Comparison of ENCODE assay signal across 28 cellular contexts in the genomic region with DNA sequence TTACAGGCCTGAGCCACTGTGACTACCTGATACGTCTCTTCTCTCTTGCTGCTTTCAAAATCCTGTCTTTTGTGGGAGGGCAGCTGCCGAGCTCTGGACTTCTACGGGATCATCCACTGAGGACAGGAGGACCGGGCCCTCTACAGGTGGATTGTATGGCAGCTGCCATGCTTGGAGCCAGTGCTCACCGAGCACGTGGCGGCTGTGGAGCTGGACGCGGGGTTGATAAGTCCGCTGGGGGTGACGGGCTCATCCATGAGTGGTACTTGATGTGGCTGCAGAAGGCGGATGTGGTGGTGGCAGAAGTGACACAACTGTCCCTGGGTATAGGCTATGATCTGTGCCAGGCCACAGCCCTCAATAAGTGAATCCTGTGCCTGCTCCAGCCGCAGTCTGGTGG. TPM values are rescaled to one million over a fixed set of nuclear protein-coding genes. Genes with fewer than 3 reads are reported as not detected.
DNase-seq lines count a peak whose midpoint lies in the region; ATAC-seq, FAIRE-seq and TF ChIP-seq lines count a peak whose summit lies in the region.
"Had no signal": no experiment of that assay in that cellular context is flagged by ENCODE, and none has a peak within 500 bp of the region (broad histone marks: within the 10 kb centered on the region; RNA-seq: fewer than 3 reads in every experiment).

No MANE protein-coding gene starts in this region.

- H3K9me3 Mint-ChIP-seq in astrocyte (ENCODE audit: unreplicated experiment), result peaks cover 4% of the 10 kb centered on the region
- H3K9me3 Mint-ChIP-seq in activated naive CD4-positive, alpha-beta T cell treated with anti-CD3 and anti-CD28 coated beads, Interleukin-2, amount 50 U/mL, for 72 hours, result no peaks in the 10 kb centered on the region
- H3K9me3 Mint-ChIP-seq: activated naive CD4-positive, alpha-beta T cell treated with anti-CD3 and anti-CD28 coated beads, Interleukin-2, amount 10 ng/mL, durations not matched to agents 7 days and 5 days; CD4-positive, alpha-beta memory T cell had no signal

- intact Hi-C loops in posterior vena cava (cut with DNase I), result no loop called here

- no peaks in the 10 kb centered on the region for H4K20me1 ChIP-seq in astrocyte (ENCODE audit: insufficient read depth, low read length)

- no peak overlapping the region for H3K27ac ChIP-seq in astrocyte (ENCODE audit: low read depth, low read length)
- H3K27ac ChIP-seq: coronary artery, esophagus squamous epithelium, heart right ventricle, testis had no signal

- TF ChIP-seq CTCF in astrocyte (IDR thresholded peaks at IDR 0.05; ENCODE audit: insufficient read depth, low read depth, low read length), result no peak

- H3K36me3 ChIP-seq in H7 (replicated peaks; ENCODE audit: control insufficient read depth, insufficient read depth, low read length) (no peaks in the 10 kb centered on the region), astrocyte (ENCODE audit: insufficient read depth, low read length) (no peaks in the 10 kb centered on the region)
- H3K36me3 ChIP-seq: esophagus squamous epithelium, heart right ventricle had no signal

- no peak overlapping the region for H2AFZ ChIP-seq in astrocyte (ENCODE audit: low read depth, low read length)

- no peaks in the 10 kb centered on the region for H3K79me2 ChIP-seq in astrocyte (ENCODE audit: insufficient read depth, low read length)

- no peaks in the 10 kb centered on the region for H3K27me3 ChIP-seq in H7 (ENCODE audit: control insufficient read depth, insufficient read depth, low read length)
- H3K27me3 ChIP-seq in astrocyte (ENCODE audit: insufficient read depth, low read length), result no peaks in the 10 kb centered on the region
- H3K27me3 ChIP-seq: esophagus squamous epithelium, testis had no signal

- no peak overlapping the region for H3K4me2 ChIP-seq in astrocyte (ENCODE audit: low read length)

- peaks cover 5% of the 10 kb centered on the region for H3K27me3 Mint-ChIP-seq in astrocyte (ENCODE audit: low read depth, unreplicated experiment)
- H3K27me3 Mint-ChIP-seq: activated naive CD4-positive, alpha-beta T cell treated with anti-CD3 and anti-CD28 coated beads, Interleukin-2, amount 10 ng/mL, durations not matched to agents 7 days and 5 days; CD4-positive, alpha-beta memory T cell; progenitor cell of endocrine pancreas had no signal

- H3K9ac ChIP-seq in astrocyte (ENCODE audit: low read length), result no peak overlapping the region

- peaks cover 6% of the 10 kb centered on the region for H3K36me3 Mint-ChIP-seq in astrocyte (ENCODE audit: low read depth, unreplicated experiment)
- no peaks in the 10 kb centered on the region for H3K36me3 Mint-ChIP-seq in activated naive CD4-positive, alpha-beta T cell treated with anti-CD3 and anti-CD28 coated beads, Interleukin-2, amount 50 U/mL, for 72 hours
- H3K36me3 Mint-ChIP-seq: activated naive CD4-positive, alpha-beta T cell treated with anti-CD3 and anti-CD28 coated beads, Interleukin-2, amount 10 ng/mL, durations not matched to agents 7 days and 5 days; CD4-positive, alpha-beta memory T cell had no signal

- H3K4me1 Mint-ChIP-seq in astrocyte (ENCODE audit: low read depth, unreplicated experiment), result no peaks in the 10 kb centered on the region
- H3K4me1 Mint-ChIP-seq: activated naive CD4-positive, alpha-beta T cell treated with anti-CD3 and anti-CD28 coated beads, Interleukin-2, amount 10 ng/mL, durations not matched to agents 7 days and 5 days had no signal

- no peaks in the 10 kb centered on the region for H3K9me3 ChIP-seq in astrocyte (ENCODE audit: insufficient read depth, low read depth, low read length)
- H3K9me3 ChIP-seq: esophagus squamous epithelium, heart right ventricle, testis had no signal

- H3K4me1 ChIP-seq in astrocyte (ENCODE audit: insufficient read depth, low read length), result no peaks in the 10 kb centered on the region
- H3K4me1 ChIP-seq: heart right ventricle, testis had no signal

- H3K27ac Mint-ChIP-seq in astrocyte (ENCODE audit: unreplicated experiment), result peak overlapping the region; percentile 7
- peak overlapping the region in 1 of 2 donors; percentile 8 for H3K27ac Mint-ChIP-seq in activated naive CD4-positive, alpha-beta T cell treated with anti-CD3 and anti-CD28 coated beads, Interleukin-2, amount 50 U/mL, for 72 hours
- H3K27ac Mint-ChIP-seq: activated naive CD4-positive, alpha-beta T cell treated with anti-CD3 and anti-CD28 coated beads, Interleukin-2, amount 10 ng/mL, durations not matched to agents 7 days and 5 days; progenitor cell of endocrine pancreas had no signal

- H3K4me3 ChIP-seq in H7 (ENCODE audit: insufficient read depth, low read depth, low read length), result no peak overlapping the region
- no peak overlapping the region for H3K4me3 ChIP-seq in astrocyte (ENCODE audit: insufficient read depth, low read depth, low read length)
- H3K4me3 ChIP-seq: coronary artery, esophagus squamous epithelium, heart right ventricle, testis had no signal

- ATAC-seq in activated naive CD4-positive, alpha-beta T cell treated with anti-CD3 and anti-CD28 coated beads, Interleukin-2, amount 50 U/mL, for 72 hours, result no peak
- ATAC-seq: heart right ventricle, left cardiac atrium had no signal

- no peak overlapping the region for H3K4me3 Mint-ChIP-seq in astrocyte (ENCODE audit: unreplicated experiment)
- H3K4me3 Mint-ChIP-seq: activated naive CD4-positive, alpha-beta T cell treated with anti-CD3 and anti-CD28 coated beads, Interleukin-2, amount 10 ng/mL, durations not matched to agents 7 days and 5 days had no signal

- no peak for FAIRE-seq in astrocyte (lab: Jason Lieb, UNC)
- FAIRE-seq: HTR-8/SVneo had no signal

- DNase-seq in DMS53 (lab: John Stamatoyannopoulos, UW) (peak; percentile 24), DMS53 treated with DMSO at 0.1 percent for 48 hours (lab: John Stamatoyannopoulos, UW; ENCODE audit: unreplicated experiment) (no peak), H7 (peak; percentile 64), astrocyte (ENCODE audit: low read depth) (no peak), posterior vena cava (ENCODE audit: low spot score) (peak; percentile 60), COLO829 (ENCODE audit: low spot score) (no peak), ecto neural progenitor cell (ENCODE audit: low spot score) (no peak)
- no peak for DNase-seq in activated naive CD4-positive, alpha-beta T cell treated with anti-CD3 and anti-CD28 coated beads, Interleukin-2, amount 50 U/mL, for 72 hours (ENCODE audit: low spot score in 2 of 2)
- DNase-seq: 8988T; activated CD4-positive, alpha-beta T cell treated with anti-CD3 and anti-CD28 coated beads, Interleukin-2, amount 50 U/mL, for 4 hours; activated naive CD4-positive, alpha-beta T cell treated with anti-CD3 and anti-CD28 coated beads, Interleukin-2, amount 10 ng/mL, durations not matched to agents 7 days and 5 days; CD4-positive, alpha-beta memory T cell; DMS153; esophagus squamous epithelium; foreskin melanocyte; GF-D8; left cardiac atrium; MV-4-11; NCI-H146; NCI-H524 treated with DMSO at 0.1 percent for 48 hours; stimulated activated CD4-positive, alpha-beta T cell treated with anti-CD3 and anti-CD28 coated beads, Interleukin-4, amount 100 ng/mL, for 4 hours; stimulated activated naive CD4-positive, alpha-beta T cell; T1000; testis had no signal

RNA-seq across cellular contexts. Expression of a gene that starts 1.8 kb away (rescaled TPM):
- total RNA-seq in H7 (2014; rRNA removed; shearing (Covaris generic)), result 1.0 and 1.4 TPM in 2 replicates
- 0.82 and 0.91 TPM in 2 replicates for total RNA-seq in astrocyte
- total RNA-seq in posterior vena cava, result under 1 TPM; 0.37 to 0.48 TPM
- total RNA-seq in activated naive CD4-positive, alpha-beta T cell treated with anti-CD3 and anti-CD28 coated beads, Interleukin-2, amount 50 U/mL, for 72 hours, result 1 to 10 TPM; 2.2 to 4.8 TPM

RNA-seq across cellular contexts. Expression of a gene that starts 41.9 kb away (rescaled TPM):
- total RNA-seq in H7 (2014; rRNA removed; shearing (Covaris generic)), result 62.3 and 65.0 TPM in 2 replicates
- total RNA-seq in astrocyte (58.6 and 58.7 TPM in 2 replicates), posterior vena cava (10 to 100 TPM; 48.1 to 52.1 TPM)
- total RNA-seq in activated naive CD4-positive, alpha-beta T cell treated with anti-CD3 and anti-CD28 coated beads, Interleukin-2, amount 50 U/mL, for 72 hours, result 100 to 1,000 TPM in 1 of 2 donors, 10 to 100 TPM in 1; 84.9 to 107 TPM

RNA-seq across cellular contexts. Expression of a gene that starts 53.0 kb away (rescaled TPM):
- total RNA-seq in H7 (2014; rRNA removed; shearing (Covaris generic)), result 5.6 and 11.4 TPM in 2 replicates
- 29.3 and 31.1 TPM in 2 replicates for total RNA-seq in astrocyte
- 10 to 100 TPM; 63.9 to 67.2 TPM for total RNA-seq in posterior vena cava
- 10 to 100 TPM; 48.3 to 59.9 TPM for total RNA-seq in activated naive CD4-positive, alpha-beta T cell treated with anti-CD3 and anti-CD28 coated beads, Interleukin-2, amount 50 U/mL, for 72 hours

RNA-seq across cellular contexts. Expression of a gene that starts 58.4 kb away (rescaled TPM):
- total RNA-seq in H7 (2014; rRNA removed; shearing (Covaris generic)), result 10.3 and 11.5 TPM in 2 replicates
- total RNA-seq in astrocyte, result 0.12 and 0.18 TPM in 2 replicates
- total RNA-seq in posterior vena cava, result 10 to 100 TPM; 15.2 to 17.3 TPM
- 1 to 10 TPM; 2.1 to 2.2 TPM for total RNA-seq in activated naive CD4-positive, alpha-beta T cell treated with anti-CD3 and anti-CD28 coated beads, Interleukin-2, amount 50 U/mL, for 72 hours

Comparison
In these comparisons a context has a peak if more than half of its experiments do, and no peak if none do; other contexts are left out.
1. DNase-seq: peak in DMS53 (single experiment), H7 (single experiment) and posterior vena cava (single experiment); none in DMS53 treated with DMSO at 0.1 percent for 48 hours (single experiment), astrocyte (single experiment), COLO829 (single experiment), activated naive CD4-positive, alpha-beta T cell treated with anti-CD3 and anti-CD28 coated beads, Interleukin-2, amount 50 U/mL, for 72 hours (0 of 2) and ecto neural progenitor cell (single experiment).